1 cellular context compared by ENCODE assay signal in genomic region chr16:69467531-69468204, GRCh38.
A peak's percentile ranks its signal among the peaks of the same experiment; 100 is the strongest.
TF ChIP-seq lines count a peak whose summit lies in the region.

No MANE protein-coding gene starts in this region.

TF ChIP-seq in HepG2, 621 proteins besides CTCF, POLR2A, EP300 and RAD21 (continued from another document and continues in another):
- TF ChIP-seq, protein P1, sequence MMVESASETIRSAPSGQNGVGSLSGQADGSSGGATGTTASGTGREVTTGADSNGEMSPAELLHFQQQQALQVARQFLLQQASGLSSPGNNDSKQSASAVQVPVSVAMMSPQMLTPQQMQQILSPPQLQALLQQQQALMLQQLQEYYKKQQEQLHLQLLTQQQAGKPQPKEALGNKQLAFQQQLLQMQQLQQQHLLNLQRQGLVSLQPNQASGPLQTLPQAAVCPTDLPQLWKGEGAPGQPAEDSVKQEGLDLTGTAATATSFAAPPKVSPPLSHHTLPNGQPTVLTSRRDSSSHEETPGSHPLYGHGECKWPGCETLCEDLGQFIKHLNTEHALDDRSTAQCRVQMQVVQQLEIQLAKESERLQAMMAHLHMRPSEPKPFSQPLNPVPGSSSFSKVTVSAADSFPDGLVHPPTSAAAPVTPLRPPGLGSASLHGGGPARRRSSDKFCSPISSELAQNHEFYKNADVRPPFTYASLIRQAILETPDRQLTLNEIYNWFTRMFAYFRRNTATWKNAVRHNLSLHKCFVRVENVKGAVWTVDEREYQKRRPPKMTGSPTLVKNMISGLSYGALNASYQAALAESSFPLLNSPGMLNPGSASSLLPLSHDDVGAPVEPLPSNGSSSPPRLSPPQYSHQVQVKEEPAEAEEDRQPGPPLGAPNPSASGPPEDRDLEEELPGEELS (CRISPR knock-in tag; IDR thresholded peaks at IDR 0.05): peak; percentile 38; the same call in 1 of the 2 replicates
- TF ChIP-seq, protein P2, sequence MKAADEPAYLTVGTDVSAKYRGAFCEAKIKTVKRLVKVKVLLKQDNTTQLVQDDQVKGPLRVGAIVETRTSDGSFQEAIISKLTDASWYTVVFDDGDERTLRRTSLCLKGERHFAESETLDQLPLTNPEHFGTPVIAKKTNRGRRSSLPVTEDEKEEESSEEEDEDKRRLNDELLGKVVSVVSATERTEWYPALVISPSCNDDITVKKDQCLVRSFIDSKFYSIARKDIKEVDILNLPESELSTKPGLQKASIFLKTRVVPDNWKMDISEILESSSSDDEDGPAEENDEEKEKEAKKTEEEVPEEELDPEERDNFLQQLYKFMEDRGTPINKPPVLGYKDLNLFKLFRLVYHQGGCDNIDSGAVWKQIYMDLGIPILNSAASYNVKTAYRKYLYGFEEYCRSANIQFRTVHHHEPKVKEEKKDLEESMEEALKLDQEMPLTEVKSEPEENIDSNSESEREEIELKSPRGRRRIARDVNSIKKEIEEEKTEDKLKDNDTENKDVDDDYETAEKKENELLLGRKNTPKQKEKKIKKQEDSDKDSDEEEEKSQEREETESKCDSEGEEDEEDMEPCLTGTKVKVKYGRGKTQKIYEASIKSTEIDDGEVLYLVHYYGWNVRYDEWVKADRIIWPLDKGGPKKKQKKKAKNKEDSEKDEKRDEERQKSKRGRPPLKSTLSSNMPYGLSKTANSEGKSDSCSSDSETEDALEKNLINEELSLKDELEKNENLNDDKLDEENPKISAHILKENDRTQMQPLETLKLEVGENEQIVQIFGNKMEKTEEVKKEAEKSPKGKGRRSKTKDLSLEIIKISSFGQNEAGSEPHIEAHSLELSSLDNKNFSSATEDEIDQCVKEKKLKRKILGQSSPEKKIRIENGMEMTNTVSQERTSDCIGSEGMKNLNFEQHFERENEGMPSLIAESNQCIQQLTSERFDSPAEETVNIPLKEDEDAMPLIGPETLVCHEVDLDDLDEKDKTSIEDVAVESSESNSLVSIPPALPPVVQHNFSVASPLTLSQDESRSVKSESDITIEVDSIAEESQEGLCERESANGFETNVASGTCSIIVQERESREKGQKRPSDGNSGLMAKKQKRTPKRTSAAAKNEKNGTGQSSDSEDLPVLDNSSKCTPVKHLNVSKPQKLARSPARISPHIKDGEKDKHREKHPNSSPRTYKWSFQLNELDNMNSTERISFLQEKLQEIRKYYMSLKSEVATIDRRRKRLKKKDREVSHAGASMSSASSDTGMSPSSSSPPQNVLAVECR (CRISPR knock-in tag; IDR thresholded peaks at IDR 0.05; ENCODE audit: borderline replicate concordance): peak; percentile 41; the same call in 1 of the 2 replicates
- TF ChIP-seq ZNF317 (CRISPR knock-in tag; IDR thresholded peaks at IDR 0.05) (0 out of 2 replicates have a peak, but pooled peaks have one; percentile 54), SOX5 (CRISPR knock-in tag; IDR thresholded peaks at IDR 0.05; ENCODE audit: borderline replicate concordance) (peak; percentile 78; the same call in 1 of the 2 replicates), ARID3A (IDR thresholded peaks at IDR 0.05; ENCODE audit: low read depth, low read length) (0 out of 2 replicates have a peak, but pooled peaks have one; percentile 5), ZMYM3 (CRISPR knock-in tag; IDR thresholded peaks at IDR 0.05) (peak; percentile 85), ZNF138 (CRISPR knock-in tag; IDR thresholded peaks at IDR 0.05; ENCODE audit: low read depth) (no peak), POGZ (CRISPR knock-in tag; IDR thresholded peaks at IDR 0.05) (peak; percentile 41; the same call in 1 of the 2 replicates), PPARG (CRISPR knock-in tag; conservative IDR thresholded peaks at IDR 0.05) (peak; percentile 27; the same call in 1 of the 2 replicates), TEAD3 (CRISPR knock-in tag; optimal IDR thresholded peaks at IDR 0.05; ENCODE audit: borderline replicate concordance) (peak; percentile 4), ZFP1 (CRISPR knock-in tag; IDR thresholded peaks at IDR 0.05) (0 out of 2 replicates have a peak, but pooled peaks have one; percentile 43), SOX6 (IDR thresholded peaks at IDR 0.05) (no peak), SOX6 (CRISPR knock-in tag; IDR thresholded peaks at IDR 0.05) (peak; percentile 80), ZNF333 (CRISPR knock-in tag; IDR thresholded peaks at IDR 0.05; ENCODE audit: borderline replicate concordance) (no peak), SAP130 (CRISPR knock-in tag; IDR thresholded peaks at IDR 0.05; ENCODE audit: low read depth) (peak; percentile 37; the same call in 1 of the 2 replicates), FOSL2 (CRISPR knock-in tag; IDR thresholded peaks at IDR 0.05) (0 out of 2 replicates have a peak, but pooled peaks have one; percentile 9), ZMYM2 (CRISPR knock-in tag; IDR thresholded peaks at IDR 0.05) (peak; percentile 44; the same call in 1 of the 2 replicates), ZKSCAN1 (IDR thresholded peaks at IDR 0.05; ENCODE audit: low read length) (0 out of 2 replicates have a peak, but pooled peaks have one; percentile 2), ZNF770 (CRISPR knock-in tag; IDR thresholded peaks at IDR 0.05) (peak; percentile 98), ZNF605 (CRISPR knock-in tag; IDR thresholded peaks at IDR 0.05) (0 out of 2 replicates have a peak, but pooled peaks have one; percentile 43), ZBTB38 (CRISPR knock-in tag; IDR thresholded peaks at IDR 0.05) (0 out of 2 replicates have a peak, but pooled peaks have one; percentile 32)
- TF ChIP-seq, protein P3, sequence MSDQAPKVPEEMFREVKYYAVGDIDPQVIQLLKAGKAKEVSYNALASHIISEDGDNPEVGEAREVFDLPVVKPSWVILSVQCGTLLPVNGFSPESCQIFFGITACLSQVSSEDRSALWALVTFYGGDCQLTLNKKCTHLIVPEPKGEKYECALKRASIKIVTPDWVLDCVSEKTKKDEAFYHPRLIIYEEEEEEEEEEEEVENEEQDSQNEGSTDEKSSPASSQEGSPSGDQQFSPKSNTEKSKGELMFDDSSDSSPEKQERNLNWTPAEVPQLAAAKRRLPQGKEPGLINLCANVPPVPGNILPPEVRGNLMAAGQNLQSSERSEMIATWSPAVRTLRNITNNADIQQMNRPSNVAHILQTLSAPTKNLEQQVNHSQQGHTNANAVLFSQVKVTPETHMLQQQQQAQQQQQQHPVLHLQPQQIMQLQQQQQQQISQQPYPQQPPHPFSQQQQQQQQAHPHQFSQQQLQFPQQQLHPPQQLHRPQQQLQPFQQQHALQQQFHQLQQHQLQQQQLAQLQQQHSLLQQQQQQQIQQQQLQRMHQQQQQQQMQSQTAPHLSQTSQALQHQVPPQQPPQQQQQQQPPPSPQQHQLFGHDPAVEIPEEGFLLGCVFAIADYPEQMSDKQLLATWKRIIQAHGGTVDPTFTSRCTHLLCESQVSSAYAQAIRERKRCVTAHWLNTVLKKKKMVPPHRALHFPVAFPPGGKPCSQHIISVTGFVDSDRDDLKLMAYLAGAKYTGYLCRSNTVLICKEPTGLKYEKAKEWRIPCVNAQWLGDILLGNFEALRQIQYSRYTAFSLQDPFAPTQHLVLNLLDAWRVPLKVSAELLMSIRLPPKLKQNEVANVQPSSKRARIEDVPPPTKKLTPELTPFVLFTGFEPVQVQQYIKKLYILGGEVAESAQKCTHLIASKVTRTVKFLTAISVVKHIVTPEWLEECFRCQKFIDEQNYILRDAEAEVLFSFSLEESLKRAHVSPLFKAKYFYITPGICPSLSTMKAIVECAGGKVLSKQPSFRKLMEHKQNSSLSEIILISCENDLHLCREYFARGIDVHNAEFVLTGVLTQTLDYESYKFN (CRISPR knock-in tag; conservative IDR thresholded peaks at IDR 0.05): peak; percentile 43
- TF ChIP-seq, protein P4, sequence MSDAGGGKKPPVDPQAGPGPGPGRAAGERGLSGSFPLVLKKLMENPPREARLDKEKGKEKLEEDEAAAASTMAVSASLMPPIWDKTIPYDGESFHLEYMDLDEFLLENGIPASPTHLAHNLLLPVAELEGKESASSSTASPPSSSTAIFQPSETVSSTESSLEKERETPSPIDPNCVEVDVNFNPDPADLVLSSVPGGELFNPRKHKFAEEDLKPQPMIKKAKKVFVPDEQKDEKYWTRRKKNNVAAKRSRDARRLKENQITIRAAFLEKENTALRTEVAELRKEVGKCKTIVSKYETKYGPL (CRISPR knock-in tag; IDR thresholded peaks at IDR 0.05): peak; percentile 89; the same call in 1 of the 2 replicates
- TF ChIP-seq, protein P5, sequence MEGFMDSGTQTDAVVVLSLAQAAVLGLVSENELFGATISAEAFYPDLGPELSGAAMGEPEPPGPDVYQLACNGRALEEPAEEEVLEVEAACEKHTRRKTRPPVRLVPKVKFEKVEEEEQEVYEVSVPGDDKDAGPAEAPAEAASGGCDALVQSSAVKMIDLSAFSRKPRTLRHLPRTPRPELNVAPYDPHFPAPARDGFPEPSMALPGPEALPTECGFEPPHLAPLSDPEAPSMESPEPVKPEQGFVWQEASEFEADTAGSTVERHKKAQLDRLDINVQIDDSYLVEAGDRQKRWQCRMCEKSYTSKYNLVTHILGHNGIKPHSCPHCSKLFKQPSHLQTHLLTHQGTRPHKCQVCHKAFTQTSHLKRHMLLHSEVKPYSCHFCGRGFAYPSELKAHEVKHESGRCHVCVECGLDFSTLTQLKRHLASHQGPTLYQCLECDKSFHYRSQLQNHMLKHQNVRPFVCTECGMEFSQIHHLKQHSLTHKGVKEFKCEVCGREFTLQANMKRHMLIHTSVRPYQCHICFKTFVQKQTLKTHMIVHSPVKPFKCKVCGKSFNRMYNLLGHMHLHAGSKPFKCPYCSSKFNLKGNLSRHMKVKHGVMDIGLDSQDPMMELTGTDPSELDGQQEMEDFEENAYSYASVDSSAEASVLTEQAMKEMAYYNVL (CRISPR knock-in tag; IDR thresholded peaks at IDR 0.05; ENCODE audit: borderline replicate concordance): 0 out of 2 replicates have a peak, but pooled peaks have one; percentile 31
- TF ChIP-seq, protein P6, sequence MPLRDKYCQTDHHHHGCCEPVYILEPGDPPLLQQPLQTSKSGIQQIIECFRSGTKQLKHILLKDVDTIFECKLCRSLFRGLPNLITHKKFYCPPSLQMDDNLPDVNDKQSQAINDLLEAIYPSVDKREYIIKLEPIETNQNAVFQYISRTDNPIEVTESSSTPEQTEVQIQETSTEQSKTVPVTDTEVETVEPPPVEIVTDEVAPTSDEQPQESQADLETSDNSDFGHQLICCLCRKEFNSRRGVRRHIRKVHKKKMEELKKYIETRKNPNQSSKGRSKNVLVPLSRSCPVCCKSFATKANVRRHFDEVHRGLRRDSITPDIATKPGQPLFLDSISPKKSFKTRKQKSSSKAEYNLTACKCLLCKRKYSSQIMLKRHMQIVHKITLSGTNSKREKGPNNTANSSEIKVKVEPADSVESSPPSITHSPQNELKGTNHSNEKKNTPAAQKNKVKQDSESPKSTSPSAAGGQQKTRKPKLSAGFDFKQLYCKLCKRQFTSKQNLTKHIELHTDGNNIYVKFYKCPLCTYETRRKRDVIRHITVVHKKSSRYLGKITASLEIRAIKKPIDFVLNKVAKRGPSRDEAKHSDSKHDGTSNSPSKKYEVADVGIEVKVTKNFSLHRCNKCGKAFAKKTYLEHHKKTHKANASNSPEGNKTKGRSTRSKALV (CRISPR knock-in tag; IDR thresholded peaks at IDR 0.05): no peak
- TF ChIP-seq, protein P7, sequence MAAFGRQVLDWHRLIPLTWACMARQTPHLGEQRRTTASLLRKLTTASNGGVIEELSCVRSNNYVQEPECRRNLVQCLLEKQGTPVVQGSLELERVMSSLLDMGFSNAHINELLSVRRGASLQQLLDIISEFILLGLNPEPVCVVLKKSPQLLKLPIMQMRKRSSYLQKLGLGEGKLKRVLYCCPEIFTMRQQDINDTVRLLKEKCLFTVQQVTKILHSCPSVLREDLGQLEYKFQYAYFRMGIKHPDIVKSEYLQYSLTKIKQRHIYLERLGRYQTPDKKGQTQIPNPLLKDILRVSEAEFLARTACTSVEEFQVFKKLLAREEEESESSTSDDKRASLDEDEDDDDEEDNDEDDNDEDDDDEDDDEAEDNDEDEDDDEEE (CRISPR knock-in tag; IDR thresholded peaks at IDR 0.05): peak; percentile 51; the same call in 1 of the 2 replicates
- TF ChIP-seq, protein P8, sequence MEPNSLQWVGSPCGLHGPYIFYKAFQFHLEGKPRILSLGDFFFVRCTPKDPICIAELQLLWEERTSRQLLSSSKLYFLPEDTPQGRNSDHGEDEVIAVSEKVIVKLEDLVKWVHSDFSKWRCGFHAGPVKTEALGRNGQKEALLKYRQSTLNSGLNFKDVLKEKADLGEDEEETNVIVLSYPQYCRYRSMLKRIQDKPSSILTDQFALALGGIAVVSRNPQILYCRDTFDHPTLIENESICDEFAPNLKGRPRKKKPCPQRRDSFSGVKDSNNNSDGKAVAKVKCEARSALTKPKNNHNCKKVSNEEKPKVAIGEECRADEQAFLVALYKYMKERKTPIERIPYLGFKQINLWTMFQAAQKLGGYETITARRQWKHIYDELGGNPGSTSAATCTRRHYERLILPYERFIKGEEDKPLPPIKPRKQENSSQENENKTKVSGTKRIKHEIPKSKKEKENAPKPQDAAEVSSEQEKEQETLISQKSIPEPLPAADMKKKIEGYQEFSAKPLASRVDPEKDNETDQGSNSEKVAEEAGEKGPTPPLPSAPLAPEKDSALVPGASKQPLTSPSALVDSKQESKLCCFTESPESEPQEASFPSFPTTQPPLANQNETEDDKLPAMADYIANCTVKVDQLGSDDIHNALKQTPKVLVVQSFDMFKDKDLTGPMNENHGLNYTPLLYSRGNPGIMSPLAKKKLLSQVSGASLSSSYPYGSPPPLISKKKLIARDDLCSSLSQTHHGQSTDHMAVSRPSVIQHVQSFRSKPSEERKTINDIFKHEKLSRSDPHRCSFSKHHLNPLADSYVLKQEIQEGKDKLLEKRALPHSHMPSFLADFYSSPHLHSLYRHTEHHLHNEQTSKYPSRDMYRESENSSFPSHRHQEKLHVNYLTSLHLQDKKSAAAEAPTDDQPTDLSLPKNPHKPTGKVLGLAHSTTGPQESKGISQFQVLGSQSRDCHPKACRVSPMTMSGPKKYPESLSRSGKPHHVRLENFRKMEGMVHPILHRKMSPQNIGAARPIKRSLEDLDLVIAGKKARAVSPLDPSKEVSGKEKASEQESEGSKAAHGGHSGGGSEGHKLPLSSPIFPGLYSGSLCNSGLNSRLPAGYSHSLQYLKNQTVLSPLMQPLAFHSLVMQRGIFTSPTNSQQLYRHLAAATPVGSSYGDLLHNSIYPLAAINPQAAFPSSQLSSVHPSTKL (CRISPR knock-in tag; IDR thresholded peaks at IDR 0.05): peak; percentile 70
